25 cellular contexts compared by ENCODE assay signal in the genomic region with DNA sequence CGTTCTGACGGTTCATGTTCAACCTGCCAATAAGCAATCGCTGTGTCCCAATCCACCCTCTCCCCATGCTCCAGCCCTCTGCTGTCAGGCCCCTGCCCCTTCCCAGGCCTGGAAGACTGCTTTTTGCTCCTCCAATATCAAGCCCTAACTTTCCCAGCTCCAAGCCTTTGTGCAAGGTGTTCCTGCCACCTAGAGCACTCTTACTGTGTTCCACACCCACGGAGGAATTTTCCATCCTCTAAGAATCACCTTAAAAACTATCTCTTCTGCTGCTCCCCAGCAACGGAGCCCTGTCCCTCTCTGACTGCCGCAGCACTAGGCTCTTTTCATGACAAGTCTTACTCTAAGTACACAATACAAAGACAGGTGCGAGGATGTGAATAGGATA.
"Had no signal": no experiment of that assay in that cellular context is flagged by ENCODE, and none has a peak within 500 bp of the region (broad histone marks: within the 10 kb centered on the region; RNA-seq: fewer than 3 reads in every experiment).

No MANE protein-coding gene starts in this region.

- ATAC-seq: effector memory CD8-positive, alpha-beta T cell; heart right ventricle; left cardiac atrium; mucosa of descending colon; natural killer cell treated with Interleukin-12 subunit alpha and Interleukin-12 subunit beta and Interleukin-15 and Interleukin-18, amount 100 ng/mL, for 72 hours; right lobe of liver; stimulated activated naive B cell treated with anti-CD40 and anti-IgM and Interleukin-4, amounts not matched to agents 10 μg/mL and 1 μg/mL and 100 μg/mL, for 72 hours had no signal

- H3K4me3 ChIP-seq: coronary artery, esophagus squamous epithelium, heart right ventricle, left lung, mucosa of descending colon, ovary, right lobe of liver, vagina had no signal

- H3K27me3 ChIP-seq: ovary, right lobe of liver, vagina had no signal

- H3K4me1 ChIP-seq: esophagus squamous epithelium, heart right ventricle, left lung, right lobe of liver, vagina had no signal

- H3K36me3 ChIP-seq: esophagus squamous epithelium, heart right ventricle, left lung, ovary, right lobe of liver, vagina had no signal

- H3K27ac ChIP-seq: coronary artery, esophagus squamous epithelium, heart right ventricle, left lung, ovary, right lobe of liver, vagina had no signal

- H3K9me3 ChIP-seq: esophagus squamous epithelium, heart right ventricle, left lung, mucosa of descending colon, ovary, right lobe of liver, vagina had no signal

- DNase-seq: dermis blood vessel endothelial cell; effector memory CD8-positive, alpha-beta T cell; erythroblast; esophagus squamous epithelium; foreskin melanocyte; glutamatergic neuron; heart right ventricle; hippocampal formation; left cardiac atrium; mesenchymal stem cell; mucosa of descending colon; naive B cell; occipital lobe; ovary; posterior cingulate gyrus; right lobe of liver; small intestine; stimulated activated CD4-positive, alpha-beta T cell treated with anti-CD3 and anti-CD28 coated beads, Interleukin-15, amount 100 ng/mL, for 24 hours; stimulated activated CD4-positive, alpha-beta T cell treated with anti-CD3 and anti-CD28 coated beads, Interleukin-2, amount 100 ng/mL, for 48 hours; stimulated activated naive B cell treated with anti-CD40 and anti-IgM and Interleukin-4, amounts not matched to agents 10 μg/mL and 1 μg/mL and 100 μg/mL, for 72 hours; trophoblast cell had no signal
